1 cellular context compared by ENCODE assay signal in the genomic region with DNA sequence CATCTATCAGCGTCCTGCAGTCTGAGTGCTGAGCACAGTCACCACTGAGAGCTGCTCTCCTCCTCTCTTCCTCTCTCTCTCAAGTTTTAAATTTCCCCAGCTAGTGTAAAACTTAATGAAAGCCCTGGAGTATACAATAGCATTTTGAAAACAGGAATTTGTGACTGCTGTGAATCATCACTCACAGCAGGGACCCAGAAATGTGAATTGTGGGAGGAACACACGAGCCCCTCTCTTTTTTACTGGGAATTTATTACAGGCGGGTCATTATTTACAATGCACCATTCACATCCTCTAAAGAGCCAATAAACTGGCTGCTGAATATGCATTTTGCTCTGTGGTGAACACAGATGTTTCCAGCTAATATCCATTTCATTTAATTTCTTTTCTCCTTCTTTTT.
TF ChIP-seq lines count a peak whose summit lies in the region.

No MANE protein-coding gene starts in this region.

TF ChIP-seq in WTC11, 78 proteins besides CTCF, POLR2A, EP300 and RAD21:
- TF ChIP-seq, protein P1, sequence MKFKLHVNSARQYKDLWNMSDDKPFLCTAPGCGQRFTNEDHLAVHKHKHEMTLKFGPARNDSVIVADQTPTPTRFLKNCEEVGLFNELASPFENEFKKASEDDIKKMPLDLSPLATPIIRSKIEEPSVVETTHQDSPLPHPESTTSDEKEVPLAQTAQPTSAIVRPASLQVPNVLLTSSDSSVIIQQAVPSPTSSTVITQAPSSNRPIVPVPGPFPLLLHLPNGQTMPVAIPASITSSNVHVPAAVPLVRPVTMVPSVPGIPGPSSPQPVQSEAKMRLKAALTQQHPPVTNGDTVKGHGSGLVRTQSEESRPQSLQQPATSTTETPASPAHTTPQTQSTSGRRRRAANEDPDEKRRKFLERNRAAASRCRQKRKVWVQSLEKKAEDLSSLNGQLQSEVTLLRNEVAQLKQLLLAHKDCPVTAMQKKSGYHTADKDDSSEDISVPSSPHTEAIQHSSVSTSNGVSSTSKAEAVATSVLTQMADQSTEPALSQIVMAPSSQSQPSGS (CRISPR knock-in tag; IDR thresholded peaks at IDR 0.05; ENCODE audit: borderline replicate concordance, low read depth): no peak
- TF ChIP-seq, protein P2, sequence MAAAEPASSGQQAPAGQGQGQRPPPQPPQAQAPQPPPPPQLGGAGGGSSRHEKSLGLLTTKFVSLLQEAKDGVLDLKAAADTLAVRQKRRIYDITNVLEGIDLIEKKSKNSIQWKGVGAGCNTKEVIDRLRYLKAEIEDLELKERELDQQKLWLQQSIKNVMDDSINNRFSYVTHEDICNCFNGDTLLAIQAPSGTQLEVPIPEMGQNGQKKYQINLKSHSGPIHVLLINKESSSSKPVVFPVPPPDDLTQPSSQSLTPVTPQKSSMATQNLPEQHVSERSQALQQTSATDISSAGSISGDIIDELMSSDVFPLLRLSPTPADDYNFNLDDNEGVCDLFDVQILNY (CRISPR knock-in tag; IDR thresholded peaks at IDR 0.05): no peak
- no peak for TF ChIP-seq ETV6 (CRISPR knock-in tag; IDR thresholded peaks at IDR 0.05)
- TF ChIP-seq, protein P3, sequence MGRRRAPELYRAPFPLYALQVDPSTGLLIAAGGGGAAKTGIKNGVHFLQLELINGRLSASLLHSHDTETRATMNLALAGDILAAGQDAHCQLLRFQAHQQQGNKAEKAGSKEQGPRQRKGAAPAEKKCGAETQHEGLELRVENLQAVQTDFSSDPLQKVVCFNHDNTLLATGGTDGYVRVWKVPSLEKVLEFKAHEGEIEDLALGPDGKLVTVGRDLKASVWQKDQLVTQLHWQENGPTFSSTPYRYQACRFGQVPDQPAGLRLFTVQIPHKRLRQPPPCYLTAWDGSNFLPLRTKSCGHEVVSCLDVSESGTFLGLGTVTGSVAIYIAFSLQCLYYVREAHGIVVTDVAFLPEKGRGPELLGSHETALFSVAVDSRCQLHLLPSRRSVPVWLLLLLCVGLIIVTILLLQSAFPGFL (CRISPR knock-in tag; IDR thresholded peaks at IDR 0.05; ENCODE audit: borderline replicate concordance): no peak
- TF ChIP-seq RORB (CRISPR knock-in tag; IDR thresholded peaks at IDR 0.05): no peak
- TF ChIP-seq, protein P4, sequence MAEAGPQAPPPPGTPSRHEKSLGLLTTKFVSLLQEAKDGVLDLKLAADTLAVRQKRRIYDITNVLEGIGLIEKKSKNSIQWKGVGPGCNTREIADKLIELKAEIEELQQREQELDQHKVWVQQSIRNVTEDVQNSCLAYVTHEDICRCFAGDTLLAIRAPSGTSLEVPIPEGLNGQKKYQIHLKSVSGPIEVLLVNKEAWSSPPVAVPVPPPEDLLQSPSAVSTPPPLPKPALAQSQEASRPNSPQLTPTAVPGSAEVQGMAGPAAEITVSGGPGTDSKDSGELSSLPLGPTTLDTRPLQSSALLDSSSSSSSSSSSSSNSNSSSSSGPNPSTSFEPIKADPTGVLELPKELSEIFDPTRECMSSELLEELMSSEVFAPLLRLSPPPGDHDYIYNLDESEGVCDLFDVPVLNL (CRISPR knock-in tag; IDR thresholded peaks at IDR 0.05; ENCODE audit: borderline replicate concordance, low read depth): no peak
- no peak for TF ChIP-seq TP53 (CRISPR knock-in tag; IDR thresholded peaks at IDR 0.05)
- no peak for TF ChIP-seq OVOL2 (CRISPR knock-in tag; IDR thresholded peaks at IDR 0.05; ENCODE audit: borderline replicate concordance)
- TF ChIP-seq ATF6 (CRISPR knock-in tag; IDR thresholded peaks at IDR 0.05): no peak
- TF ChIP-seq, protein P5, sequence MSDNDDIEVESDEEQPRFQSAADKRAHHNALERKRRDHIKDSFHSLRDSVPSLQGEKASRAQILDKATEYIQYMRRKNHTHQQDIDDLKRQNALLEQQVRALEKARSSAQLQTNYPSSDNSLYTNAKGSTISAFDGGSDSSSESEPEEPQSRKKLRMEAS (CRISPR knock-in tag; IDR thresholded peaks at IDR 0.05): no peak
- TF ChIP-seq, protein P6, sequence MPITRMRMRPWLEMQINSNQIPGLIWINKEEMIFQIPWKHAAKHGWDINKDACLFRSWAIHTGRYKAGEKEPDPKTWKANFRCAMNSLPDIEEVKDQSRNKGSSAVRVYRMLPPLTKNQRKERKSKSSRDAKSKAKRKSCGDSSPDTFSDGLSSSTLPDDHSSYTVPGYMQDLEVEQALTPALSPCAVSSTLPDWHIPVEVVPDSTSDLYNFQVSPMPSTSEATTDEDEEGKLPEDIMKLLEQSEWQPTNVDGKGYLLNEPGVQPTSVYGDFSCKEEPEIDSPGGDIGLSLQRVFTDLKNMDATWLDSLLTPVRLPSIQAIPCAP (CRISPR knock-in tag; IDR thresholded peaks at IDR 0.05): no peak
- no peak for TF ChIP-seq ZNF317 (CRISPR knock-in tag; IDR thresholded peaks at IDR 0.05; ENCODE audit: borderline replicate concordance, low read depth)
- no peak for TF ChIP-seq FOXP1 (CRISPR knock-in tag; IDR thresholded peaks at IDR 0.05; ENCODE audit: borderline replicate concordance)
- no peak for TF ChIP-seq EMX1 (CRISPR knock-in tag; IDR thresholded peaks at IDR 0.05)
- no peak for TF ChIP-seq RELA (CRISPR knock-in tag; IDR thresholded peaks at IDR 0.05; ENCODE audit: borderline replicate concordance)
